ENCODE assay signal across 12 cellular contexts in genomic region chr4:102871772-102872171, GRCh38. TPM values are rescaled to one million over a fixed set of nuclear protein-coding genes. Genes with fewer than 3 reads are reported as not detected.
A peak's percentile ranks its signal among the peaks of the same experiment; 100 is the strongest.
DNase-seq lines count a peak whose midpoint lies in the region; TF ChIP-seq lines count a peak whose summit lies in the region.
"Had no signal": no experiment of that assay in that cellular context is flagged by ENCODE, and none has a peak within 500 bp of the region (broad histone marks: within the 10 kb centered on the region; RNA-seq: fewer than 3 reads in every experiment).

No MANE protein-coding gene starts in this region.

- H3K9me3 Mint-ChIP-seq in activated CD4-positive, alpha-beta T cell treated with anti-CD3 and anti-CD28 coated beads, Interleukin-2, amount 10 ng/mL, durations not matched to agents 24 days and 14 days = peaks cover 18% of the 10 kb centered on the region
- H3K9me3 Mint-ChIP-seq in activated CD4-positive, alpha-beta T cell treated with anti-CD3 and anti-CD28 coated beads, Interleukin-2, amount 10 ng/mL, durations not matched to agents 7 days and 5 days = peaks cover 21% of the 10 kb centered on the region
- peaks cover 24% of the 10 kb centered on the region for H3K9me3 Mint-ChIP-seq in activated T-helper 2 cell treated with anti-CD3 and anti-CD28 coated beads, Interferon-gamma antibody, Interleukin-2, Interleukin-4, amounts not matched to agents 10 μg/mL and 5 μg/mL and 100 μg/mL, durations not matched to agents 14 hours and 24 hours and 36 hours
- H3K9me3 Mint-ChIP-seq in neural crest cell (peaks cover 9% of the 10 kb centered on the region), neural progenitor cell (peaks cover 34% of the 10 kb centered on the region)
- H3K9me3 Mint-ChIP-seq: memory B cell had no signal

- H3K4me2 ChIP-seq in Loucy (ENCODE audit: low read depth, low read length, poor library complexity, severe bottlenecking) (peak overlapping the region; percentile 78), neural progenitor cell (no peak overlapping the region)

- TF ChIP-seq EP300 in suprapubic skin (IDR thresholded peaks at IDR 0.05) = no peak

- H3K27ac ChIP-seq in neural progenitor cell = no peak overlapping the region
- H3K27ac ChIP-seq in suprapubic skin = no peak overlapping the region

- H3K9me3 ChIP-seq in Loucy (ENCODE audit: insufficient read depth, low read depth, low read length) (0 out of 2 replicates have a peak, but pooled peaks cover under 1% of the 10 kb centered on the region), neural progenitor cell (ENCODE audit: low read depth) (peaks cover 3% of the 10 kb centered on the region), suprapubic skin (no peaks in the 10 kb centered on the region)

- CTCF ChIA-PET in activated CD4-positive, alpha-beta T cell treated with anti-CD3 and anti-CD28 coated beads, Interleukin-2, amount 10 ng/mL, durations not matched to agents 7 days and 5 days (lab: Charles Lee) = interaction anchor here (1.0 kb wide), 1 partner anchor 46 kb away, joined by 3 read pairs; no protein-coding TSS in a partner anchor

- H3K4me1 ChIP-seq in Loucy (ENCODE audit: insufficient read depth, low read length, poor library complexity, severe bottlenecking) (peaks cover 36% of the 10 kb centered on the region), neural progenitor cell (peaks cover 25% of the 10 kb centered on the region), suprapubic skin (peaks cover 20% of the 10 kb centered on the region)

- peak overlapping the region; percentile 34 for H3K4me3 Mint-ChIP-seq in activated CD4-positive, alpha-beta T cell treated with anti-CD3 and anti-CD28 coated beads, Interleukin-2, amount 10 ng/mL, durations not matched to agents 24 days and 14 days
- H3K4me3 Mint-ChIP-seq in activated CD4-positive, alpha-beta T cell treated with anti-CD3 and anti-CD28 coated beads, Interleukin-2, amount 10 ng/mL, durations not matched to agents 7 days and 5 days = no peak overlapping the region
- peak overlapping the region; percentile 52 for H3K4me3 Mint-ChIP-seq in activated T-helper 2 cell treated with anti-CD3 and anti-CD28 coated beads, Interferon-gamma antibody, Interleukin-2, Interleukin-4, amounts not matched to agents 10 μg/mL and 5 μg/mL and 100 μg/mL, durations not matched to agents 14 hours and 24 hours and 36 hours (ENCODE audit: low read depth)
- peak overlapping the region; percentile 12 for H3K4me3 Mint-ChIP-seq in neural crest cell
- no peak overlapping the region for H3K4me3 Mint-ChIP-seq in neural progenitor cell
- H3K4me3 Mint-ChIP-seq: memory B cell had no signal

- H4K20me1 ChIP-seq in Loucy (ENCODE audit: insufficient read depth, low read length, poor library complexity, severe bottlenecking) = peaks cover 30% of the 10 kb centered on the region
- no peaks in the 10 kb centered on the region for H4K20me1 ChIP-seq in neural progenitor cell (ENCODE audit: low read depth)

- no peaks in the 10 kb centered on the region for H3K27me3 Mint-ChIP-seq in activated CD4-positive, alpha-beta T cell treated with anti-CD3 and anti-CD28 coated beads, Interleukin-2, amount 10 ng/mL, durations not matched to agents 24 days and 14 days
- H3K27me3 Mint-ChIP-seq in activated CD4-positive, alpha-beta T cell treated with anti-CD3 and anti-CD28 coated beads, Interleukin-2, amount 10 ng/mL, durations not matched to agents 7 days and 5 days = no peaks in the 10 kb centered on the region
- H3K27me3 Mint-ChIP-seq in activated T-helper 2 cell treated with anti-CD3 and anti-CD28 coated beads, Interferon-gamma antibody, Interleukin-2, Interleukin-4, amounts not matched to agents 10 μg/mL and 5 μg/mL and 100 μg/mL, durations not matched to agents 14 hours and 24 hours and 36 hours (ENCODE audit: low read depth) = no peaks in the 10 kb centered on the region
- H3K27me3 Mint-ChIP-seq in neural crest cell (ENCODE audit: low read depth) = no peaks in the 10 kb centered on the region
- H3K27me3 Mint-ChIP-seq in neural progenitor cell (ENCODE audit: insufficient read depth, low read depth) = peaks cover 12% of the 10 kb centered on the region
- H3K27me3 Mint-ChIP-seq: memory B cell had no signal

- H3F3A ChIP-seq in Loucy (ENCODE audit: low read depth) (peaks cover 5% of the 10 kb centered on the region; the same call in 1 of the 2 replicates), neural progenitor cell (ENCODE audit: low read depth) (peaks cover 15% of the 10 kb centered on the region)

- H3K79me2 ChIP-seq in Loucy (ENCODE audit: insufficient read depth, low read length) (peaks cover 84% of the 10 kb centered on the region), neural progenitor cell (ENCODE audit: low read depth) (peaks cover 92% of the 10 kb centered on the region)

- H3K4me1 Mint-ChIP-seq in activated CD4-positive, alpha-beta T cell treated with anti-CD3 and anti-CD28 coated beads, Interleukin-2, amount 10 ng/mL, durations not matched to agents 24 days and 14 days = peaks cover 42% of the 10 kb centered on the region
- peaks cover 40% of the 10 kb centered on the region for H3K4me1 Mint-ChIP-seq in activated CD4-positive, alpha-beta T cell treated with anti-CD3 and anti-CD28 coated beads, Interleukin-2, amount 10 ng/mL, durations not matched to agents 7 days and 5 days
- peaks cover 24% of the 10 kb centered on the region for H3K4me1 Mint-ChIP-seq in activated T-helper 2 cell treated with anti-CD3 and anti-CD28 coated beads, Interferon-gamma antibody, Interleukin-2, Interleukin-4, amounts not matched to agents 10 μg/mL and 5 μg/mL and 100 μg/mL, durations not matched to agents 14 hours and 24 hours and 36 hours (ENCODE audit: low read depth)
- peaks cover 37% of the 10 kb centered on the region for H3K4me1 Mint-ChIP-seq in neural crest cell
- H3K4me1 Mint-ChIP-seq in neural progenitor cell = peaks cover 29% of the 10 kb centered on the region

- no peaks in the 10 kb centered on the region for H3K9me2 ChIP-seq in Loucy (replicated peaks; ENCODE audit: low read depth, low read length)

- no peak for DNase-seq in activated CD4-positive, alpha-beta T cell treated with anti-CD3 and anti-CD28 coated beads, Interleukin-2, amount 10 ng/mL, durations not matched to agents 24 days and 14 days
- DNase-seq in activated CD4-positive, alpha-beta T cell treated with anti-CD3 and anti-CD28 coated beads, Interleukin-2, amount 10 ng/mL, durations not matched to agents 7 days and 5 days = no peak
- no peak for DNase-seq in activated T-helper 2 cell treated with anti-CD3 and anti-CD28 coated beads, Interferon-gamma antibody, Interleukin-2, Interleukin-4, amounts not matched to agents 10 μg/mL and 5 μg/mL and 100 μg/mL, durations not matched to agents 14 hours and 24 hours and 36 hours (ENCODE audit: low spot score)
- DNase-seq in neural crest cell (ENCODE audit: low read depth, low spot score) (no peak), cerebellar cortex (ENCODE audit: low spot score) (no peak), neural progenitor cell (ENCODE audit: low spot score) (no peak), suprapubic skin (ENCODE audit: low spot score in 2 of 2) (no peak)
- DNase-seq: activated CD8-positive, alpha-beta memory T cell treated with anti-CD3 and anti-CD28 coated beads, Interleukin-2, amount 50 U/mL, for 48 hours; aorta; NCI-H510A treated with DMSO at 0.1 percent for 48 hours had no signal

- POLR2A ChIA-PET in activated CD4-positive, alpha-beta T cell treated with anti-CD3 and anti-CD28 coated beads, Interleukin-2, amount 10 ng/mL, durations not matched to agents 7 days and 5 days (lab: Charles Lee) = no interaction called here

- H2AFZ ChIP-seq in Loucy (ENCODE audit: low read length) = no peak overlapping the region
- H2AFZ ChIP-seq in neural progenitor cell (replicated peaks) = no peak overlapping the region

- WGBS in suprapubic skin = 84% methylated on average over 2 of the region's 2 CpGs

- no peaks in the 10 kb centered on the region for H3K27me3 ChIP-seq in Loucy (ENCODE audit: insufficient read depth, low read length, poor library complexity, severe bottlenecking)
- H3K27me3 ChIP-seq in neural progenitor cell = no peaks in the 10 kb centered on the region
- H3K27me3 ChIP-seq in suprapubic skin = no peaks in the 10 kb centered on the region

- peak overlapping the region; percentile 35 for H3K27ac Mint-ChIP-seq in activated CD4-positive, alpha-beta T cell treated with anti-CD3 and anti-CD28 coated beads, Interleukin-2, amount 10 ng/mL, durations not matched to agents 24 days and 14 days
- no peak overlapping the region for H3K27ac Mint-ChIP-seq in activated CD4-positive, alpha-beta T cell treated with anti-CD3 and anti-CD28 coated beads, Interleukin-2, amount 10 ng/mL, durations not matched to agents 7 days and 5 days
- H3K27ac Mint-ChIP-seq in activated T-helper 2 cell treated with anti-CD3 and anti-CD28 coated beads, Interferon-gamma antibody, Interleukin-2, Interleukin-4, amounts not matched to agents 10 μg/mL and 5 μg/mL and 100 μg/mL, durations not matched to agents 14 hours and 24 hours and 36 hours = peak overlapping the region; percentile 28
- no peak overlapping the region for H3K27ac Mint-ChIP-seq in neural crest cell (ENCODE audit: unreplicated experiment)
- H3K27ac Mint-ChIP-seq in neural progenitor cell = no peak overlapping the region
- H3K27ac Mint-ChIP-seq: memory B cell had no signal

- H3K4me3 ChIP-seq in Loucy (ENCODE audit: low read length, poor library complexity, severe bottlenecking) (peak overlapping the region; percentile 78), neural progenitor cell (no peak overlapping the region), suprapubic skin (no peak overlapping the region)

- intact Hi-C loops in activated CD4-positive, alpha-beta T cell treated with anti-CD3 and anti-CD28 coated beads, Interleukin-2, amount 10 ng/mL, durations not matched to agents 24 days and 14 days (cut with micrococcal nuclease) = no loop called here
- intact Hi-C loops in activated T-helper 2 cell treated with anti-CD3 and anti-CD28 coated beads, Interferon-gamma antibody, Interleukin-2, Interleukin-4, amounts not matched to agents 10 μg/mL and 5 μg/mL and 100 μg/mL, durations not matched to agents 14 hours and 24 hours and 36 hours (cut with micrococcal nuclease) = no loop called here

- no peak for TF ChIP-seq CTCF in Loucy (conservative IDR thresholded peaks at IDR 0.05; ENCODE audit: low read length)
- TF ChIP-seq CTCF in neural crest cell (conservative IDR thresholded peaks at IDR 0.05) = no peak
- no peak for TF ChIP-seq CTCF in neural progenitor cell (IDR thresholded peaks at IDR 0.05)
- TF ChIP-seq CTCF in suprapubic skin (IDR thresholded peaks at IDR 0.05) = no peak

- H3K36me3 ChIP-seq in Loucy (ENCODE audit: insufficient read depth, low read length) (peaks cover 9% of the 10 kb centered on the region; the same call in 1 of the 2 replicates), neural progenitor cell (peaks cover 11% of the 10 kb centered on the region), suprapubic skin (no peaks in the 10 kb centered on the region)

- H3K9ac ChIP-seq in Loucy (ENCODE audit: low read depth, low read length, poor library complexity, severe bottlenecking) = peak overlapping the region; percentile 71
- H3K9ac ChIP-seq in neural progenitor cell = no peak overlapping the region

- H3K36me3 Mint-ChIP-seq in activated CD4-positive, alpha-beta T cell treated with anti-CD3 and anti-CD28 coated beads, Interleukin-2, amount 10 ng/mL, durations not matched to agents 24 days and 14 days (ENCODE audit: low read depth) = peaks cover 47% of the 10 kb centered on the region
- H3K36me3 Mint-ChIP-seq in activated CD4-positive, alpha-beta T cell treated with anti-CD3 and anti-CD28 coated beads, Interleukin-2, amount 10 ng/mL, durations not matched to agents 7 days and 5 days (ENCODE audit: low read depth) = peaks cover 53% of the 10 kb centered on the region
- H3K36me3 Mint-ChIP-seq in activated T-helper 2 cell treated with anti-CD3 and anti-CD28 coated beads, Interferon-gamma antibody, Interleukin-2, Interleukin-4, amounts not matched to agents 10 μg/mL and 5 μg/mL and 100 μg/mL, durations not matched to agents 14 hours and 24 hours and 36 hours (ENCODE audit: low read depth) = peaks cover 56% of the 10 kb centered on the region
- peaks cover 42% of the 10 kb centered on the region for H3K36me3 Mint-ChIP-seq in neural crest cell (ENCODE audit: low read depth)
- H3K36me3 Mint-ChIP-seq in neural progenitor cell = peaks cover 49% of the 10 kb centered on the region

- no peak for TF ChIP-seq POLR2A in suprapubic skin (IDR thresholded peaks at IDR 0.05)

RNA-seq across cellular contexts. Expression of gene CISD2, which starts 3.0 kb away (rescaled TPM):
- 43.9 and 48.5 TPM in 2 replicates for total RNA-seq in activated CD4-positive, alpha-beta T cell treated with anti-CD3 and anti-CD28 coated beads, Interleukin-2, amount 10 ng/mL, durations not matched to agents 24 days and 14 days
- 10 to 100 TPM; 35.1 to 40.7 TPM for total RNA-seq in activated CD4-positive, alpha-beta T cell treated with anti-CD3 and anti-CD28 coated beads, Interleukin-2, amount 10 ng/mL, durations not matched to agents 7 days and 5 days
- total RNA-seq in activated T-helper 2 cell treated with anti-CD3 and anti-CD28 coated beads, Interferon-gamma antibody, Interleukin-2, Interleukin-4, amounts not matched to agents 10 μg/mL and 5 μg/mL and 100 μg/mL, durations not matched to agents 14 hours and 24 hours and 36 hours = 50.8 and 51.4 TPM in 2 replicates
- total RNA-seq in neural crest cell (42.8 and 43.2 TPM in 2 replicates), neural progenitor cell (ENCODE audit: low replicate concordance) (44.0 and 78.6 TPM in 2 replicates), suprapubic skin (10 to 100 TPM in 3 of 4 donors, 1 to 10 TPM in 1; 9.9 to 11.1 (median 10.4) TPM)

RNA-seq across cellular contexts. Expression of gene UBE2D3, which starts 44.4 kb away (rescaled TPM):
- total RNA-seq in activated CD4-positive, alpha-beta T cell treated with anti-CD3 and anti-CD28 coated beads, Interleukin-2, amount 10 ng/mL, durations not matched to agents 24 days and 14 days = 488 TPM in 2 replicates
- total RNA-seq in activated CD4-positive, alpha-beta T cell treated with anti-CD3 and anti-CD28 coated beads, Interleukin-2, amount 10 ng/mL, durations not matched to agents 7 days and 5 days = 100 to 1,000 TPM; 360 to 500 TPM
- total RNA-seq in activated T-helper 2 cell treated with anti-CD3 and anti-CD28 coated beads, Interferon-gamma antibody, Interleukin-2, Interleukin-4, amounts not matched to agents 10 μg/mL and 5 μg/mL and 100 μg/mL, durations not matched to agents 14 hours and 24 hours and 36 hours = 429 and 432 TPM in 2 replicates
- total RNA-seq in neural crest cell = 312 and 330 TPM in 2 replicates
- total RNA-seq in neural progenitor cell (ENCODE audit: low replicate concordance) = 472 and 573 TPM in 2 replicates
- total RNA-seq in suprapubic skin = 100 to 1,000 TPM; 436 to 523 (median 488) TPM

Comparison
In these comparisons a context has a peak if more than half of its experiments do, and no peak if none do; other contexts are left out.
1. H3K27ac Mint-ChIP-seq: peak in activated CD4-positive, alpha-beta T cell treated with anti-CD3 and anti-CD28 coated beads, Interleukin-2, amount 10 ng/mL, durations not matched to agents 24 days and 14 days (single experiment) and activated T-helper 2 cell treated with anti-CD3 and anti-CD28 coated beads, Interferon-gamma antibody, Interleukin-2, Interleukin-4, amounts not matched to agents 10 μg/mL and 5 μg/mL and 100 μg/mL, durations not matched to agents 14 hours and 24 hours and 36 hours (single experiment); none in activated CD4-positive, alpha-beta T cell treated with anti-CD3 and anti-CD28 coated beads, Interleukin-2, amount 10 ng/mL, durations not matched to agents 7 days and 5 days (single experiment), neural crest cell (single experiment) and neural progenitor cell (single experiment).
2. H3K4me3 Mint-ChIP-seq: peak in activated CD4-positive, alpha-beta T cell treated with anti-CD3 and anti-CD28 coated beads, Interleukin-2, amount 10 ng/mL, durations not matched to agents 24 days and 14 days (single experiment), activated T-helper 2 cell treated with anti-CD3 and anti-CD28 coated beads, Interferon-gamma antibody, Interleukin-2, Interleukin-4, amounts not matched to agents 10 μg/mL and 5 μg/mL and 100 μg/mL, durations not matched to agents 14 hours and 24 hours and 36 hours (single experiment) and neural crest cell (single experiment); none in activated CD4-positive, alpha-beta T cell treated with anti-CD3 and anti-CD28 coated beads, Interleukin-2, amount 10 ng/mL, durations not matched to agents 7 days and 5 days (single experiment) and neural progenitor cell (single experiment).